16 cellular contexts compared by ENCODE assay signal in the genomic region with DNA sequence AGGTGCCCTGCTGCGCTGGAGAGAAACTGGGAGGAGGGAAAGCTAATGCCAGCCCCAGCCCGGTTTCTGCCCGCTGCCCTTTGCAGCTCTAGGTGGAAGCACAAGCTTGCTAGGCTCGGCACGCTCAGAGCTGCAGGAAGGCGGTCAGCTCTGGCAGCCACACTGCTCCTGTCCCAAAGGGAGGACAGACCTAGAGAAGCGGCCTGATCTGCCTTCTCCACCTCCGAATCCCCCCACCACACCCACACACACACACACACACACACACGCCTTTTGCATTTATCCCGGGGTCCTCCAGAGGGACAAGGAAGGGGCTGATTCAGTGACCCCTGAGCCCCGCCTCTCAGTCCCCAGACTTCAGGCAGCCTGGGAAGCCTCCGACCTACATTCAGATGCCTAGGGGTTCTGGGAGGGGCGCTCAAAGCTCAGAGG.
DNase-seq lines count a peak whose midpoint lies in the region; ATAC-seq and TF ChIP-seq lines count a peak whose summit lies in the region.
"Had no signal": no experiment of that assay in that cellular context is flagged by ENCODE, and none has a peak within 500 bp of the region (broad histone marks: within the 10 kb centered on the region; RNA-seq: fewer than 3 reads in every experiment).

No MANE protein-coding gene starts in this region.

- no peak for TF ChIP-seq CTCF in transverse colon (IDR thresholded peaks at IDR 0.05)

- WGBS in transverse colon (ENCODE audit: low coverage in 1 of 2), 2 donors = 67 to 74% methylated on average over 3 to 13 of the region's 13 CpGs

- TF ChIP-seq POLR2A in transverse colon (IDR thresholded peaks at IDR 0.05) = no peak

- peaks cover 4 to 9% of the 10 kb centered on the region in 2 donors for H3K9me3 Mint-ChIP-seq in stimulated activated naive B cell treated with anti-CD40 and anti-IgM and Interleukin-4, amounts not matched to agents 10 μg/mL and 1 μg/mL and 100 μg/mL, for 72 hours
- H3K9me3 Mint-ChIP-seq: activated naive CD8-positive, alpha-beta T cell treated with anti-CD3 and anti-CD28 coated beads for 36 hours; activated T-cell treated with anti-CD3 and anti-CD28 coated beads, Interleukin-2, amount 50 U/mL, for 24 hours; stimulated activated naive CD8-positive, alpha-beta T cell treated with anti-CD3 and anti-CD28 coated beads, Interleukin-15, Interleukin-2, amounts not matched to agents 100 ng/mL and 50 ng/mL, for 24 hours had no signal

- H3K4me3 ChIP-seq in transverse colon = no peak overlapping the region
- H3K4me3 ChIP-seq: BLaER1 treated with 17β-estradiol and CSF1 and Interleukin-3, amounts not matched to agents 10 nM and 100 nM; pancreas; SJSA1 had no signal

- intact Hi-C loops in transverse colon (cut with DNase I; ENCODE audit: low total_unique reads) = loop anchor here (5.0 kb wide), 2 partner anchors 417 to 1902 kb away; a partner anchor contains a TSS

- no peak for TF ChIP-seq EP300 in transverse colon (IDR thresholded peaks at IDR 0.05; ENCODE audit: low read depth)

- peaks cover 40 to 64% of the 10 kb centered on the region in 2 donors for H3K27me3 Mint-ChIP-seq in stimulated activated naive B cell treated with anti-CD40 and anti-IgM and Interleukin-4, amounts not matched to agents 10 μg/mL and 1 μg/mL and 100 μg/mL, for 72 hours

- H3K9me3 ChIP-seq in transverse colon = no peaks in the 10 kb centered on the region
- H3K9me3 ChIP-seq: pancreas had no signal

- in situ Hi-C loops in transverse colon (cut with MboI; ENCODE audit: low pct_ligation_motif_present in 1 of 4, low pct_unique_long_range_greater_than_20kb in 1 of 4, low sequenced_read_pairs in 3 of 4) = loop anchor here (10.0 to 25.0 kb wide), 6 partner anchors 104 to 1902 kb away; no protein-coding TSS in a partner anchor

- DNase-seq in NCI-H526 treated with DMSO at 0.1 percent for 48 hours (lab: John Stamatoyannopoulos, UW) (peak; percentile 70), midbrain (lab: John Stamatoyannopoulos, UW) (peak; percentile 64), transverse colon (peak; percentile 31), UCSD-AML1 (lab: John Stamatoyannopoulos, UW; ENCODE audit: unreplicated experiment) (no peak)
- no peak for DNase-seq in stimulated activated naive B cell treated with anti-CD40 and anti-IgM and Interleukin-4, amounts not matched to agents 10 μg/mL and 1 μg/mL and 100 μg/mL, for 72 hours
- DNase-seq: activated CD4-positive, alpha-beta T cell treated with anti-CD3 and anti-CD28 coated beads, Interleukin-2, amount 50 U/mL, for 1 hour; activated naive CD8-positive, alpha-beta T cell treated with anti-CD3 and anti-CD28 coated beads for 36 hours; activated T-cell treated with anti-CD3 and anti-CD28 coated beads, Interleukin-2, amount 50 U/mL, for 24 hours; foreskin keratinocyte; T1000 had no signal

- H3K36me3 Mint-ChIP-seq in stimulated activated naive B cell treated with anti-CD40 and anti-IgM and Interleukin-4, amounts not matched to agents 10 μg/mL and 1 μg/mL and 100 μg/mL, for 72 hours = peaks cover 0 to 3% of the 10 kb centered on the region in 2 donors
- H3K36me3 Mint-ChIP-seq: activated naive CD8-positive, alpha-beta T cell treated with anti-CD3 and anti-CD28 coated beads for 36 hours had no signal

- peaks cover 0 to 19% (median 18%) of the 10 kb centered on the region in 4 donors for H3K4me1 ChIP-seq in transverse colon
- H3K4me1 ChIP-seq: foreskin keratinocyte had no signal

- H3K27ac ChIP-seq in cingulate gyrus (ENCODE audit: low read depth, low read length) (peak overlapping the region; percentile 66), transverse colon (peak overlapping the region in 3 of 4 donors; percentile 77 to 81 (median 79))
- H3K27ac ChIP-seq: BLaER1 treated with 17β-estradiol and CSF1 and Interleukin-3, amounts not matched to agents 10 nM and 100 nM; SJSA1 had no signal

- H3K4me1 Mint-ChIP-seq in stimulated activated naive B cell treated with anti-CD40 and anti-IgM and Interleukin-4, amounts not matched to agents 10 μg/mL and 1 μg/mL and 100 μg/mL, for 72 hours = peaks cover 4 to 6% of the 10 kb centered on the region in 2 donors

- ATAC-seq in stimulated activated naive B cell treated with anti-CD40 and anti-IgM and Interleukin-4, amounts not matched to agents 10 μg/mL and 1 μg/mL and 100 μg/mL, for 72 hours (replicated peaks) = no peak
- no peak for ATAC-seq in GM18867 (IDR thresholded peaks at IDR 0.05; ENCODE audit: unreplicated experiment)
- ATAC-seq: foreskin keratinocyte had no signal

- H3K27ac Mint-ChIP-seq in stimulated activated naive B cell treated with anti-CD40 and anti-IgM and Interleukin-4, amounts not matched to agents 10 μg/mL and 1 μg/mL and 100 μg/mL, for 72 hours = no peak overlapping the region
- H3K27ac Mint-ChIP-seq: activated naive CD8-positive, alpha-beta T cell treated with anti-CD3 and anti-CD28 coated beads for 36 hours; activated T-cell treated with anti-CD3 and anti-CD28 coated beads, Interleukin-2, amount 50 U/mL, for 24 hours; stimulated activated naive CD8-positive, alpha-beta T cell treated with anti-CD3 and anti-CD28 coated beads, Interleukin-15, Interleukin-2, amounts not matched to agents 100 ng/mL and 50 ng/mL, for 24 hours had no signal

- no peaks in the 10 kb centered on the region for H3K27me3 ChIP-seq in transverse colon
- H3K27me3 ChIP-seq: foreskin keratinocyte, pancreas, SJSA1 had no signal

- no peaks in the 10 kb centered on the region for H3K36me3 ChIP-seq in transverse colon
- H3K36me3 ChIP-seq: BLaER1 treated with 17β-estradiol and CSF1 and Interleukin-3, amounts not matched to agents 10 nM and 100 nM; pancreas; SJSA1 had no signal

- H3K4me3 Mint-ChIP-seq in stimulated activated naive B cell treated with anti-CD40 and anti-IgM and Interleukin-4, amounts not matched to agents 10 μg/mL and 1 μg/mL and 100 μg/mL, for 72 hours = no peak overlapping the region
- H3K4me3 Mint-ChIP-seq: activated naive CD8-positive, alpha-beta T cell treated with anti-CD3 and anti-CD28 coated beads for 36 hours; activated T-cell treated with anti-CD3 and anti-CD28 coated beads, Interleukin-2, amount 50 U/mL, for 24 hours; stimulated activated naive CD8-positive, alpha-beta T cell treated with anti-CD3 and anti-CD28 coated beads, Interleukin-15, Interleukin-2, amounts not matched to agents 100 ng/mL and 50 ng/mL, for 24 hours had no signal

Comparison
In these comparisons a context has a peak if more than half of its experiments do, and no peak if none do; other contexts are left out.
1. DNase-seq: peak in NCI-H526 treated with DMSO at 0.1 percent for 48 hours (single experiment), midbrain (single experiment) and transverse colon (single experiment); none in UCSD-AML1 (single experiment) and stimulated activated naive B cell treated with anti-CD40 and anti-IgM and Interleukin-4, amounts not matched to agents 10 μg/mL and 1 μg/mL and 100 μg/mL, for 72 hours (single experiment).